In the genomic region with DNA sequence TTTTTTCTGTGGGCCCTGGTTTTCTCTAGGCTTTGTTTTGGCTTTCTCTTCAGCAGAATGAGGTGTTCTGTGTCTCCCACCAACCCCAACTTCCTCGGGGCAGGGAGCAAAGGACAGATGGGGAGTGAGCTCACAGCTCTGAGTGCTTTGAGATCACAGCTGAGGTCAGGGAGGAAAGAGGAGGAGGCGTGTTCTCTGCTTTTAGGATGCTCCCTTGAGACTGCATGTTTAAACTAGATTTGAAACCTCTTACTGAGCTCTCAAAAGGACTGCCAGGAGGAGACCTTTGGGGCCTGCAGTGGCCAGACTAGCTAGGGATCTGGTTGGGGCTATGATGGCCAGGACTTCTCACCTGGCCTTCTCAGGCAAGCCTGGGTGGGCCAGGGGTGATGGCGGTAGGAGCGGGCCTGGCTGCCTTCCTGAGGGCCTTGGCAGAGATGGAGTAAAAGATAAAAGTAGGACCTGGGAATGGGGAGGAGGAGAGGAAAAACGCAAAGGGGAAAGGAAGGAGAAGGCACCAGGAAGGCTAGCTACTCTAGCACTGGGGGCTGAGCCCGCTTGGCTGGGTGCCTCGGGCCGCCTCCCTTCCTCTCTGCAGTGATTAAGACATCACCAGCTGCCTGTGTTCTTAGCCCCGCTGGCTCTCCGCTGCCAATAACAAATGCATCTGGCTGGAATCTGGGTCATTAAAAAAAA, we compare ENCODE assay signal across 9 cellular contexts.
DNase-seq lines count a peak whose midpoint lies in the region; ATAC-seq and TF ChIP-seq lines count a peak whose summit lies in the region.
"Had no signal": no experiment of that assay in that cellular context is flagged by ENCODE, and none has a peak within 500 bp of the region (broad histone marks: within the 10 kb centered on the region; RNA-seq: fewer than 3 reads in every experiment).

No MANE protein-coding gene starts in this region.

- no peak overlapping the region for H3K4me3 Mint-ChIP-seq in T-helper 17 cell

- 59 to 61% methylated on average over 10 of the region's 10 CpGs for WGBS in sigmoid colon, 2 donors

- DNase-seq in GM04504 (ENCODE audit: low read depth) (peak; percentile 38), NCI-H748 treated with DMSO at 0.1 percent for 48 hours (lab: John Stamatoyannopoulos, UW) (peak; percentile 20), fibroblast of lung (ENCODE audit: low read depth in 2 of 2) (peak; percentile 76 to 79), sigmoid colon (peak; percentile 93), T-helper 17 cell (no peak), HuH-7.5 (ENCODE audit: low spot score) (no peak)

- TF ChIP-seq CTCF in fibroblast of lung (conservative IDR thresholded peaks at IDR 0.05 in 1 of 2, IDR thresholded peaks at IDR 0.05 in 1 of 2; ENCODE audit: low read depth in 1 of 2, low read length in 2 of 2), result no peak
- no peak for TF ChIP-seq CTCF in sigmoid colon (IDR thresholded peaks at IDR 0.05)

- H3K4me2 ChIP-seq in fibroblast of lung (ENCODE audit: extremely low read depth, insufficient read depth, low read length), result peak overlapping the region; percentile 40

- H3K27me3 ChIP-seq in fibroblast of lung (ENCODE audit: control insufficient read depth, insufficient read depth, low read length) (no peaks in the 10 kb centered on the region), sigmoid colon (no peaks in the 10 kb centered on the region)

- intact Hi-C loops in sigmoid colon (cut with DNase I), result no loop called here

- H3K27ac Mint-ChIP-seq in T-helper 17 cell, result no peak overlapping the region

- no peak overlapping the region for H3K4me3 ChIP-seq in fibroblast of lung (replicated peaks in 1 of 4; ENCODE audit: control extremely low read depth in 1 of 4, insufficient read depth in 1 of 4, low read depth in 3 of 4, low read length in 4 of 4)
- no peak overlapping the region for H3K4me3 ChIP-seq in sigmoid colon

- H3K4me1 ChIP-seq in fibroblast of lung (ENCODE audit: control insufficient read depth, extremely low read depth, insufficient read depth, low read length) (peaks cover 15% of the 10 kb centered on the region), sigmoid colon (peaks cover 0 to 19% (median 16%) of the 10 kb centered on the region in 4 donors)

- H2AFZ ChIP-seq in fibroblast of lung (ENCODE audit: low read length), result no peak overlapping the region

- ATAC-seq in HG02938 (IDR thresholded peaks at IDR 0.05; ENCODE audit: unreplicated experiment) (no peak), HG03175 (IDR thresholded peaks at IDR 0.05; ENCODE audit: unreplicated experiment) (no peak), T-helper 17 cell (no peak)
- ATAC-seq: left colon had no signal

- H3K9me3 ChIP-seq in fibroblast of lung (ENCODE audit: control insufficient read depth, insufficient read depth, low read depth, low read length), result no peaks in the 10 kb centered on the region
- H3K9me3 ChIP-seq in sigmoid colon, result no peaks in the 10 kb centered on the region
- no peaks in the 10 kb centered on the region for H3K9me3 ChIP-seq in T-helper 17 cell (ENCODE audit: control insufficient read depth, low read length, poor library complexity, severe bottlenecking)

- no peak overlapping the region for H3K9ac ChIP-seq in fibroblast of lung (ENCODE audit: insufficient read depth, low read length)

- H4K20me1 ChIP-seq in fibroblast of lung (ENCODE audit: control insufficient read depth, extremely low read depth, insufficient read depth, low read length), result no peaks in the 10 kb centered on the region

- peaks cover 7% of the 10 kb centered on the region for H3K4me1 Mint-ChIP-seq in T-helper 17 cell

- H3K36me3 Mint-ChIP-seq in T-helper 17 cell (ENCODE audit: low read depth), result no peaks in the 10 kb centered on the region

- H3K27ac ChIP-seq in fibroblast of lung (ENCODE audit: insufficient read depth, low read length) (peak overlapping the region; percentile 74), sigmoid colon (peak overlapping the region; percentile 22 to 72 (median 51))

- no peaks in the 10 kb centered on the region for H3K79me2 ChIP-seq in fibroblast of lung (ENCODE audit: control insufficient read depth, insufficient read depth, low read length)

- TF ChIP-seq POLR2A in sigmoid colon (IDR thresholded peaks at IDR 0.05), result no peak

- H3K36me3 ChIP-seq in fibroblast of lung (ENCODE audit: control insufficient read depth, insufficient read depth, low read length) (no peaks in the 10 kb centered on the region), sigmoid colon (no peaks in the 10 kb centered on the region)

- no peak for TF ChIP-seq EP300 in sigmoid colon (IDR thresholded peaks at IDR 0.05)

- peaks cover 30% of the 10 kb centered on the region for H3K27me3 Mint-ChIP-seq in T-helper 17 cell

Comparison
In these comparisons a context has a peak if more than half of its experiments do, and no peak if none do; other contexts are left out.
1. DNase-seq: peak in GM04504 (single experiment), NCI-H748 treated with DMSO at 0.1 percent for 48 hours (single experiment), fibroblast of lung (2 of 2) and sigmoid colon (single experiment); none in T-helper 17 cell (0 of 3) and HuH-7.5 (single experiment).